Comparison of ENCODE assay signal across 25 cellular contexts in genomic region chr22:40392618-40393017, GRCh38. TPM values are rescaled to one million over a fixed set of nuclear protein-coding genes. Genes with fewer than 3 reads are reported as not detected.
DNase-seq lines count a peak whose midpoint lies in the region; ATAC-seq, FAIRE-seq and TF ChIP-seq lines count a peak whose summit lies in the region.
"Had no signal": no experiment of that assay in that cellular context is flagged by ENCODE, and none has a peak within 500 bp of the region (broad histone marks: within the 10 kb centered on the region; RNA-seq: fewer than 3 reads in every experiment).

No MANE protein-coding gene starts in this region.

- H3K4me3 Mint-ChIP-seq in activated naive CD4-positive, alpha-beta T cell treated with anti-CD3 and anti-CD28 coated beads, Interleukin-2, amount 50 U/mL, for 24 hours: no peak overlapping the region
- H3K4me3 Mint-ChIP-seq: GM23338, H9, HFFc6, IgD-negative memory B cell had no signal

- no peak for TF ChIP-seq CTCF in bronchial epithelial cell (IDR thresholded peaks at IDR 0.05; ENCODE audit: insufficient read depth, low read length, severe bottlenecking)

- DNase-seq in activated naive CD4-positive, alpha-beta T cell treated with anti-CD3 and anti-CD28 coated beads, Interleukin-2, amount 50 U/mL, for 16 hours: no peak
- DNase-seq in bronchial epithelial cell (ENCODE audit: low read depth) (peak; percentile 22), foreskin melanocyte (peak; percentile 29), NCI-H1092 (lab: John Stamatoyannopoulos, UW) (no peak), DMS153 treated with DMSO at 0.1 percent for 48 hours (lab: John Stamatoyannopoulos, UW; ENCODE audit: unreplicated experiment) (no peak)
- DNase-seq in activated T-cell treated with anti-CD3 and anti-CD28 coated beads, Interleukin-2, amount 50 U/mL, for 1 hour: no peak
- DNase-seq: H9, HFFc6, NCI-H1048, NCI-H1417 treated with DMSO at 0.1 percent for 48 hours, NCI-H187, NCI-H2081 treated with DMSO at 0.1 percent for 48 hours, NCI-H2171, NCI-H226, NCI-H510A, NCI-H69, Right ventricle myocardium superior, RPMI8226 had no signal

- no peaks in the 10 kb centered on the region for H3K27me3 ChIP-seq in bronchial epithelial cell (ENCODE audit: control insufficient read depth, insufficient read depth, low read length)
- H3K27me3 ChIP-seq: SJSA1 had no signal

- peaks cover 13% of the 10 kb centered on the region for H3K36me3 Mint-ChIP-seq in activated naive CD4-positive, alpha-beta T cell treated with anti-CD3 and anti-CD28 coated beads, Interleukin-2, amount 50 U/mL, for 24 hours

- no peak for FAIRE-seq in bronchial epithelial cell (lab: Jason Lieb, UNC)
- FAIRE-seq: D721Med, G401.6 had no signal

- ATAC-seq in HG03442 (IDR thresholded peaks at IDR 0.05; ENCODE audit: unreplicated experiment): no peak
- ATAC-seq: GM23338 had no signal

- H3K4me3 ChIP-seq in bronchial epithelial cell (ENCODE audit: low read depth, low read length): no peak overlapping the region
- H3K4me3 ChIP-seq: GM23338, SJSA1 had no signal

- peak overlapping the region; percentile 57 for H3K27ac Mint-ChIP-seq in activated naive CD4-positive, alpha-beta T cell treated with anti-CD3 and anti-CD28 coated beads, Interleukin-2, amount 50 U/mL, for 24 hours
- H3K27ac Mint-ChIP-seq: GM23338, HFFc6 had no signal

- H3K36me3 ChIP-seq in bronchial epithelial cell (ENCODE audit: control insufficient read depth, insufficient read depth, low read length): no peaks in the 10 kb centered on the region

- no peaks in the 10 kb centered on the region for H3K27me3 Mint-ChIP-seq in activated naive CD4-positive, alpha-beta T cell treated with anti-CD3 and anti-CD28 coated beads, Interleukin-2, amount 50 U/mL, for 24 hours
- H3K27me3 Mint-ChIP-seq: IgD-negative memory B cell had no signal

- no peaks in the 10 kb centered on the region for H3K9me3 Mint-ChIP-seq in activated naive CD4-positive, alpha-beta T cell treated with anti-CD3 and anti-CD28 coated beads, Interleukin-2, amount 50 U/mL, for 24 hours
- H3K9me3 Mint-ChIP-seq: GM23338, H9, HFFc6, IgD-negative memory B cell had no signal

- H3K4me1 Mint-ChIP-seq in activated naive CD4-positive, alpha-beta T cell treated with anti-CD3 and anti-CD28 coated beads, Interleukin-2, amount 50 U/mL, for 24 hours: peaks cover 82% of the 10 kb centered on the region

RNA-seq across cellular contexts. Expression of gene SGSM3, which starts 22.2 kb away (rescaled TPM):
- 45.5 and 65.5 TPM in 2 replicates for total RNA-seq in bronchial epithelial cell

RNA-seq across cellular contexts. Expression of gene ADSL, which starts 46.3 kb away (rescaled TPM):
- 57.1 and 110 TPM in 2 replicates for total RNA-seq in bronchial epithelial cell

Comparison
In these comparisons a context has a peak if more than half of its experiments do, and no peak if none do; other contexts are left out.
1. DNase-seq: peak in bronchial epithelial cell (single experiment) and foreskin melanocyte (single experiment); none in activated naive CD4-positive, alpha-beta T cell treated with anti-CD3 and anti-CD28 coated beads, Interleukin-2, amount 50 U/mL, for 16 hours (single experiment), NCI-H1092 (single experiment), activated T-cell treated with anti-CD3 and anti-CD28 coated beads, Interleukin-2, amount 50 U/mL, for 1 hour (single experiment) and DMS153 treated with DMSO at 0.1 percent for 48 hours (single experiment).